In genomic region chr16:85011846-85012284, GRCh38 we compare ENCODE assay signal across 1 cellular context.
TF ChIP-seq lines count a peak whose summit lies in the region.

No MANE protein-coding gene starts in this region.

TF ChIP-seq in HepG2, 621 proteins besides CTCF, POLR2A, EP300 and RAD21 (continued from another document and continues in another):
- TF ChIP-seq, protein P1, sequence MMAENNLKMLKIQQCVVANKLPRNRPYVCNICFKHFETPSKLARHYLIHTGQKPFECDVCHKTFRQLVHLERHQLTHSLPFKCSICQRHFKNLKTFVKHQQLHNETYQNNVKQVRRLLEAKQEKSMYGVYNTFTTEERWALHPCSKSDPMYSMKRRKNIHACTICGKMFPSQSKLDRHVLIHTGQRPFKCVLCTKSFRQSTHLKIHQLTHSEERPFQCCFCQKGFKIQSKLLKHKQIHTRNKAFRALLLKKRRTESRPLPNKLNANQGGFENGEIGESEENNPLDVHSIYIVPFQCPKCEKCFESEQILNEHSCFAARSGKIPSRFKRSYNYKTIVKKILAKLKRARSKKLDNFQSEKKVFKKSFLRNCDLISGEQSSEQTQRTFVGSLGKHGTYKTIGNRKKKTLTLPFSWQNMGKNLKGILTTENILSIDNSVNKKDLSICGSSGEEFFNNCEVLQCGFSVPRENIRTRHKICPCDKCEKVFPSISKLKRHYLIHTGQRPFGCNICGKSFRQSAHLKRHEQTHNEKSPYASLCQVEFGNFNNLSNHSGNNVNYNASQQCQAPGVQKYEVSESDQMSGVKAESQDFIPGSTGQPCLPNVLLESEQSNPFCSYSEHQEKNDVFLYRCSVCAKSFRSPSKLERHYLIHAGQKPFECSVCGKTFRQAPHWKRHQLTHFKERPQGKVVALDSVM (CRISPR knock-in tag; IDR thresholded peaks at IDR 0.05): peak; percentile 77
- TF ChIP-seq ZNF788 (CRISPR knock-in tag; IDR thresholded peaks at IDR 0.05; ENCODE audit: borderline replicate concordance) (peak; percentile 10; the same call in 1 of the 2 replicates), ZEB1 (IDR thresholded peaks at IDR 0.05; ENCODE audit: insufficient replicate concordance, low read depth) (peak; percentile 17), ZNF281 (CRISPR knock-in tag; IDR thresholded peaks at IDR 0.05; ENCODE audit: borderline replicate concordance) (0 out of 2 replicates have a peak, but pooled peaks have one; percentile 4), NONO (IDR thresholded peaks at IDR 0.05) (no peak), NONO (CRISPR knock-in tag; conservative IDR thresholded peaks at IDR 0.05) (0 out of 2 replicates have a peak, but pooled peaks have one; percentile 16), RBM22 (optimal IDR thresholded peaks at IDR 0.05; ENCODE audit: low read length) (no peak), ZNF350 (CRISPR knock-in tag; IDR thresholded peaks at IDR 0.05; ENCODE audit: borderline replicate concordance, low read depth) (0 out of 2 replicates have a peak, but pooled peaks have one; percentile 13), RNF2 (conservative IDR thresholded peaks at IDR 0.05; ENCODE audit: low read depth) (0 out of 2 replicates have a peak, but pooled peaks have one; percentile 18), ZKSCAN1 (IDR thresholded peaks at IDR 0.05; ENCODE audit: low read length) (no peak), ZNF431 (CRISPR knock-in tag; IDR thresholded peaks at IDR 0.05; ENCODE audit: borderline replicate concordance, low read depth) (0 out of 2 replicates have a peak, but pooled peaks have one; percentile 6), ADNP (CRISPR knock-in tag; IDR thresholded peaks at IDR 0.05) (peak; percentile 82; the same call in 1 of the 2 replicates), ZNF572 (CRISPR knock-in tag; IDR thresholded peaks at IDR 0.05) (no peak), ZNF772 (CRISPR knock-in tag; IDR thresholded peaks at IDR 0.05) (0 out of 2 replicates have a peak, but pooled peaks have one; percentile 16), SRY (CRISPR knock-in tag; IDR thresholded peaks at IDR 0.05) (no peak), NPAS2 (CRISPR knock-in tag; IDR thresholded peaks at IDR 0.05; ENCODE audit: borderline replicate concordance) (no peak), SAFB2 (CRISPR knock-in tag; IDR thresholded peaks at IDR 0.05; ENCODE audit: borderline replicate concordance, low read depth) (0 out of 2 replicates have a peak, but pooled peaks have one; percentile 6), ZNF337 (CRISPR knock-in tag; IDR thresholded peaks at IDR 0.05; ENCODE audit: borderline replicate concordance, low read depth) (0 out of 2 replicates have a peak, but pooled peaks have one; percentile 2), EZH2 (conservative IDR thresholded peaks at IDR 0.05; ENCODE audit: low read depth, low read length) (no peak), SATB2 (CRISPR knock-in tag; IDR thresholded peaks at IDR 0.05) (0 out of 2 replicates have a peak, but pooled peaks have one; percentile 8), SP4 (CRISPR knock-in tag; IDR thresholded peaks at IDR 0.05) (no peak), ZNF543 (CRISPR knock-in tag; IDR thresholded peaks at IDR 0.05) (0 out of 2 replicates have a peak, but pooled peaks have one; percentile 0), KLF6 (CRISPR knock-in tag; IDR thresholded peaks at IDR 0.05) (0 out of 2 replicates have a peak, but pooled peaks have one; percentile 3)
- TF ChIP-seq, protein P2, sequence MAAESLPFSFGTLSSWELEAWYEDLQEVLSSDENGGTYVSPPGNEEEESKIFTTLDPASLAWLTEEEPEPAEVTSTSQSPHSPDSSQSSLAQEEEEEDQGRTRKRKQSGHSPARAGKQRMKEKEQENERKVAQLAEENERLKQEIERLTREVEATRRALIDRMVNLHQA (CRISPR knock-in tag; IDR thresholded peaks at IDR 0.05): no peak
- TF ChIP-seq, protein P3, sequence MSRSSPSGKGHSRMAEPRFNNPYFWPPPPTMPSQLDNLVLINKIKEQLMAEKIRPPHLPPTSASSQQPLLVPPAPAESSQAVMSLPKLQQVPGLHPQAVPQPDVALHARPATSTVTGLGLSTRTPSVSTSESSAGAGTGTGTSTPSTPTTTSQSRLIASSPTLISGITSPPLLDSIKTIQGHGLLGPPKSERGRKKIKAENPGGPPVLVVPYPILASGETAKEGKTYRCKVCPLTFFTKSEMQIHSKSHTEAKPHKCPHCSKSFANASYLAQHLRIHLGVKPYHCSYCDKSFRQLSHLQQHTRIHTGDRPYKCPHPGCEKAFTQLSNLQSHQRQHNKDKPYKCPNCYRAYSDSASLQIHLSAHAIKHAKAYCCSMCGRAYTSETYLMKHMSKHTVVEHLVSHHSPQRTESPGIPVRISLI (CRISPR knock-in tag; IDR thresholded peaks at IDR 0.05; ENCODE audit: borderline replicate concordance): 0 out of 2 replicates have a peak, but pooled peaks have one; percentile 13
- TF ChIP-seq, protein P4, sequence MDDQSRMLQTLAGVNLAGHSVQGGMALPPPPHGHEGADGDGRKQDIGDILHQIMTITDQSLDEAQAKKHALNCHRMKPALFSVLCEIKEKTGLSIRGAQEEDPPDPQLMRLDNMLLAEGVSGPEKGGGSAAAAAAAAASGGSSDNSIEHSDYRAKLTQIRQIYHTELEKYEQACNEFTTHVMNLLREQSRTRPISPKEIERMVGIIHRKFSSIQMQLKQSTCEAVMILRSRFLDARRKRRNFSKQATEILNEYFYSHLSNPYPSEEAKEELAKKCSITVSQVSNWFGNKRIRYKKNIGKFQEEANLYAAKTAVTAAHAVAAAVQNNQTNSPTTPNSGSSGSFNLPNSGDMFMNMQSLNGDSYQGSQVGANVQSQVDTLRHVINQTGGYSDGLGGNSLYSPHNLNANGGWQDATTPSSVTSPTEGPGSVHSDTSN (CRISPR knock-in tag; IDR thresholded peaks at IDR 0.05; ENCODE audit: borderline replicate concordance): 0 out of 2 replicates have a peak, but pooled peaks have one; percentile 53
- TF ChIP-seq, protein P5, sequence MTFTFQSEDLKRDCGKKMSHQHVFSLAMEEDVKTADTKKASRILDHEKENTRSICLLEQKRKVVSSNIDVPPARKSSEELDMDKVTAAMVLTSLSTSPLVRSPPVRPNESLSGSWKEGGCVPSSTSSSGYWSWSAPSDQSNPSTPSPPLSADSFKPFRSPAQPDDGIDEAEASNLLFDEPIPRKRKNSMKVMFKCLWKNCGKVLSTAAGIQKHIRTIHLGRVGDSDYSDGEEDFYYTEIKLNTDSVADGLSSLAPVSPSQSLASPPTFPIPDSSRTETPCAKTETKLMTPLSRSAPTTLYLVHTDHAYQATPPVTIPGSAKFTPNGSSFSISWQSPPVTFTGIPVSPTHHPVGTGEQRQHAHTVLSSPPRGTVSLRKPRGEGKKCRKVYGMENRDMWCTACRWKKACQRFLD (CRISPR knock-in tag; IDR thresholded peaks at IDR 0.05; ENCODE audit: borderline replicate concordance): 0 out of 2 replicates have a peak, but pooled peaks have one; percentile 19
- TF ChIP-seq, protein P6, sequence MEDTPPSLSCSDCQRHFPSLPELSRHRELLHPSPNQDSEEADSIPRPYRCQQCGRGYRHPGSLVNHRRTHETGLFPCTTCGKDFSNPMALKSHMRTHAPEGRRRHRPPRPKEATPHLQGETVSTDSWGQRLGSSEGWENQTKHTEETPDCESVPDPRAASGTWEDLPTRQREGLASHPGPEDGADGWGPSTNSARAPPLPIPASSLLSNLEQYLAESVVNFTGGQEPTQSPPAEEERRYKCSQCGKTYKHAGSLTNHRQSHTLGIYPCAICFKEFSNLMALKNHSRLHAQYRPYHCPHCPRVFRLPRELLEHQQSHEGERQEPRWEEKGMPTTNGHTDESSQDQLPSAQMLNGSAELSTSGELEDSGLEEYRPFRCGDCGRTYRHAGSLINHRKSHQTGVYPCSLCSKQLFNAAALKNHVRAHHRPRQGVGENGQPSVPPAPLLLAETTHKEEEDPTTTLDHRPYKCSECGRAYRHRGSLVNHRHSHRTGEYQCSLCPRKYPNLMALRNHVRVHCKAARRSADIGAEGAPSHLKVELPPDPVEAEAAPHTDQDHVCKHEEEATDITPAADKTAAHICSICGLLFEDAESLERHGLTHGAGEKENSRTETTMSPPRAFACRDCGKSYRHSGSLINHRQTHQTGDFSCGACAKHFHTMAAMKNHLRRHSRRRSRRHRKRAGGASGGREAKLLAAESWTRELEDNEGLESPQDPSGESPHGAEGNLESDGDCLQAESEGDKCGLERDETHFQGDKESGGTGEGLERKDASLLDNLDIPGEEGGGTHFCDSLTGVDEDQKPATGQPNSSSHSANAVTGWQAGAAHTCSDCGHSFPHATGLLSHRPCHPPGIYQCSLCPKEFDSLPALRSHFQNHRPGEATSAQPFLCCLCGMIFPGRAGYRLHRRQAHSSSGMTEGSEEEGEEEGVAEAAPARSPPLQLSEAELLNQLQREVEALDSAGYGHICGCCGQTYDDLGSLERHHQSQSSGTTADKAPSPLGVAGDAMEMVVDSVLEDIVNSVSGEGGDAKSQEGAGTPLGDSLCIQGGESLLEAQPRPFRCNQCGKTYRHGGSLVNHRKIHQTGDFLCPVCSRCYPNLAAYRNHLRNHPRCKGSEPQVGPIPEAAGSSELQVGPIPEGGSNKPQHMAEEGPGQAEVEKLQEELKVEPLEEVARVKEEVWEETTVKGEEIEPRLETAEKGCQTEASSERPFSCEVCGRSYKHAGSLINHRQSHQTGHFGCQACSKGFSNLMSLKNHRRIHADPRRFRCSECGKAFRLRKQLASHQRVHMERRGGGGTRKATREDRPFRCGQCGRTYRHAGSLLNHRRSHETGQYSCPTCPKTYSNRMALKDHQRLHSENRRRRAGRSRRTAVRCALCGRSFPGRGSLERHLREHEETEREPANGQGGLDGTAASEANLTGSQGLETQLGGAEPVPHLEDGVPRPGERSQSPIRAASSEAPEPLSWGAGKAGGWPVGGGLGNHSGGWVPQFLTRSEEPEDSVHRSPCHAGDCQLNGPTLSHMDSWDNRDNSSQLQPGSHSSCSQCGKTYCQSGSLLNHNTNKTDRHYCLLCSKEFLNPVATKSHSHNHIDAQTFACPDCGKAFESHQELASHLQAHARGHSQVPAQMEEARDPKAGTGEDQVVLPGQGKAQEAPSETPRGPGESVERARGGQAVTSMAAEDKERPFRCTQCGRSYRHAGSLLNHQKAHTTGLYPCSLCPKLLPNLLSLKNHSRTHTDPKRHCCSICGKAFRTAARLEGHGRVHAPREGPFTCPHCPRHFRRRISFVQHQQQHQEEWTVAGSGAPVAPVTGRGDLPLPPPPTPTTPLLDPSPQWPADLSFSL (CRISPR knock-in tag; IDR thresholded peaks at IDR 0.05): no peak
- TF ChIP-seq, protein P7, sequence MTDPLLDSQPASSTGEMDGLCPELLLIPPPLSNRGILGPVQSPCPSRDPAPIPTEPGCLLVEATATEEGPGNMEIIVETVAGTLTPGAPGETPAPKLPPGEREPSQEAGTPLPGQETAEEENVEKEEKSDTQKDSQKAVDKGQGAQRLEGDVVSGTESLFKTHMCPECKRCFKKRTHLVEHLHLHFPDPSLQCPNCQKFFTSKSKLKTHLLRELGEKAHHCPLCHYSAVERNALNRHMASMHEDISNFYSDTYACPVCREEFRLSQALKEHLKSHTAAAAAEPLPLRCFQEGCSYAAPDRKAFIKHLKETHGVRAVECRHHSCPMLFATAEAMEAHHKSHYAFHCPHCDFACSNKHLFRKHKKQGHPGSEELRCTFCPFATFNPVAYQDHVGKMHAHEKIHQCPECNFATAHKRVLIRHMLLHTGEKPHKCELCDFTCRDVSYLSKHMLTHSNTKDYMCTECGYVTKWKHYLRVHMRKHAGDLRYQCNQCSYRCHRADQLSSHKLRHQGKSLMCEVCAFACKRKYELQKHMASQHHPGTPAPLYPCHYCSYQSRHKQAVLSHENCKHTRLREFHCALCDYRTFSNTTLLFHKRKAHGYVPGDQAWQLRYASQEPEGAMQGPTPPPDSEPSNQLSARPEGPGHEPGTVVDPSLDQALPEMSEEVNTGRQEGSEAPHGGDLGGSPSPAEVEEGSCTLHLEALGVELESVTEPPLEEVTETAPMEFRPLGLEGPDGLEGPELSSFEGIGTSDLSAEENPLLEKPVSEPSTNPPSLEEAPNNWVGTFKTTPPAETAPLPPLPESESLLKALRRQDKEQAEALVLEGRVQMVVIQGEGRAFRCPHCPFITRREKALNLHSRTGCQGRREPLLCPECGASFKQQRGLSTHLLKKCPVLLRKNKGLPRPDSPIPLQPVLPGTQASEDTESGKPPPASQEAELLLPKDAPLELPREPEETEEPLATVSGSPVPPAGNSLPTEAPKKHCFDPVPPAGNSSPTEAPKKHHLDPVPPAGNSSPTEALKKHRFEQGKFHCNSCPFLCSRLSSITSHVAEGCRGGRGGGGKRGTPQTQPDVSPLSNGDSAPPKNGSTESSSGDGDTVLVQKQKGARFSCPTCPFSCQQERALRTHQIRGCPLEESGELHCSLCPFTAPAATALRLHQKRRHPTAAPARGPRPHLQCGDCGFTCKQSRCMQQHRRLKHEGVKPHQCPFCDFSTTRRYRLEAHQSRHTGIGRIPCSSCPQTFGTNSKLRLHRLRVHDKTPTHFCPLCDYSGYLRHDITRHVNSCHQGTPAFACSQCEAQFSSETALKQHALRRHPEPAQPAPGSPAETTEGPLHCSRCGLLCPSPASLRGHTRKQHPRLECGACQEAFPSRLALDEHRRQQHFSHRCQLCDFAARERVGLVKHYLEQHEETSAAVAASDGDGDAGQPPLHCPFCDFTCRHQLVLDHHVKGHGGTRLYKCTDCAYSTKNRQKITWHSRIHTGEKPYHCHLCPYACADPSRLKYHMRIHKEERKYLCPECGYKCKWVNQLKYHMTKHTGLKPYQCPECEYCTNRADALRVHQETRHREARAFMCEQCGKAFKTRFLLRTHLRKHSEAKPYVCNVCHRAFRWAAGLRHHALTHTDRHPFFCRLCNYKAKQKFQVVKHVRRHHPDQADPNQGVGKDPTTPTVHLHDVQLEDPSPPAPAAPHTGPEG (CRISPR knock-in tag; IDR thresholded peaks at IDR 0.05): peak; percentile 20; the same call in 1 of the 2 replicates
